21 cellular contexts compared by ENCODE assay signal in genomic region chr19:51706296-51706695, GRCh38. TPM values are rescaled to one million over a fixed set of nuclear protein-coding genes. Genes with fewer than 3 reads are reported as not detected.
DNase-seq lines count a peak whose midpoint lies in the region; ATAC-seq and TF ChIP-seq lines count a peak whose summit lies in the region.
"Had no signal": no experiment of that assay in that cellular context is flagged by ENCODE, and none has a peak within 500 bp of the region (broad histone marks: within the 10 kb centered on the region; RNA-seq: fewer than 3 reads in every experiment).

No MANE protein-coding gene starts in this region.

- no peak for DNase-seq in activated CD8-positive, alpha-beta memory T cell treated with anti-CD3 and anti-CD28 coated beads, Interleukin-2, amount 10 ng/mL, durations not matched to agents 7 days and 5 days
- DNase-seq in activated CD8-positive, alpha-beta memory T cell treated with anti-CD3 and anti-CD28 coated beads, Interleukin-2, amount 50 U/mL, for 48 hours, result no peak
- DNase-seq in activated B cell treated with CpG ODN at 0.5 μM for 24 hours (no peak), endodermal cell (no peak), trophoblast cell (peak; percentile 51 to 71), NCI-H2107 treated with DMSO at 0.1 percent for 48 hours (lab: John Stamatoyannopoulos, UW; ENCODE audit: unreplicated experiment) (no peak)
- no peak for DNase-seq in stimulated activated CD4-positive, alpha-beta T cell treated with anti-CD3 and anti-CD28 coated beads, Interleukin-12 subunit alpha, Interleukin-12 subunit beta, amount 100 ng/mL, for 4 hours
- DNase-seq: amniotic stem cell; GDM1; GOT3; MG63; NCI-H1694; NCI-H524; OCI-M1; right cardiac atrium; SJCRH30; stimulated activated CD4-positive, alpha-beta T cell treated with anti-CD3 and anti-CD28 coated beads, Interleukin-2, amount 100 ng/mL, for 24 hours; transverse colon had no signal

- H3K4me1 ChIP-seq in endodermal cell (ENCODE audit: control insufficient read depth, insufficient read depth, low read length) (no peaks in the 10 kb centered on the region), trophoblast cell (ENCODE audit: control insufficient read depth in 1 of 2, insufficient read depth in 2 of 2, low read length in 2 of 2) (peaks cover 17 to 29% of the 10 kb centered on the region in 2 experiments)

- intact Hi-C loops in activated B cell treated with CpG ODN at 0.5 μM for 24 hours (cut with micrococcal nuclease), result no loop called here

- POLR2A ChIA-PET in activated B cell treated with CpG ODN at 0.5 μM for 24 hours (lab: Charles Lee), result no interaction called here

- peaks cover 19% of the 10 kb centered on the region for H3K27me3 Mint-ChIP-seq in activated CD8-positive, alpha-beta memory T cell treated with anti-CD3 and anti-CD28 coated beads, Interleukin-2, amount 10 ng/mL, durations not matched to agents 7 days and 5 days
- H3K27me3 Mint-ChIP-seq in activated B cell treated with CpG ODN at 0.5 μM for 24 hours, result peaks cover 12% of the 10 kb centered on the region
- H3K27me3 Mint-ChIP-seq in endodermal cell (ENCODE audit: insufficient read depth), result peaks cover 17% of the 10 kb centered on the region

- H4K8ac ChIP-seq in trophoblast cell (ENCODE audit: low read depth, low read length), result no peak overlapping the region

- peaks cover 52% of the 10 kb centered on the region for H3K36me3 ChIP-seq in endodermal cell (ENCODE audit: control insufficient read depth, insufficient read depth, low read length)
- H3K36me3 ChIP-seq in trophoblast cell (ENCODE audit: control insufficient read depth in 1 of 2, insufficient read depth in 2 of 2, low read length in 2 of 2), result peaks cover 44 to 51% of the 10 kb centered on the region in 2 experiments
- H3K36me3 ChIP-seq: transverse colon had no signal

- 97% methylated on average over 4 of the region's 4 CpGs for WGBS in endodermal cell (ENCODE audit: insufficient coverage in 1 of 2, insufficient read length in 1 of 2), 2 experiments
- WGBS in trophoblast cell (ENCODE audit: extremely low coverage, insufficient coverage, insufficient read length), result no CpG with 5 or more reads among the region's 4 CpGs

- H2AFZ ChIP-seq in trophoblast cell (ENCODE audit: insufficient read depth, low read length, poor library complexity), result no peak overlapping the region

- H4K91ac ChIP-seq in trophoblast cell (ENCODE audit: low read depth, low read length), result no peak overlapping the region

- no peak overlapping the region for H2BK5ac ChIP-seq in trophoblast cell (ENCODE audit: low read depth, low read length, poor library complexity)

- TF ChIP-seq CTCF in activated B cell treated with CpG ODN at 0.5 μM for 24 hours (IDR thresholded peaks at IDR 0.05), result no peak
- no peak for TF ChIP-seq CTCF in endodermal cell (conservative IDR thresholded peaks at IDR 0.05)

- no peak overlapping the region for H3K18ac ChIP-seq in trophoblast cell (ENCODE audit: low read length)

- no peak overlapping the region for H3K4ac ChIP-seq in trophoblast cell (ENCODE audit: low read depth, low read length)

- H3K27ac Mint-ChIP-seq in activated CD8-positive, alpha-beta memory T cell treated with anti-CD3 and anti-CD28 coated beads, Interleukin-2, amount 10 ng/mL, durations not matched to agents 7 days and 5 days, result peak overlapping the region; percentile 22
- H3K27ac Mint-ChIP-seq in activated B cell treated with CpG ODN at 0.5 μM for 24 hours, result peak overlapping the region; percentile 36
- H3K27ac Mint-ChIP-seq in endodermal cell, result no peak overlapping the region

- H3K4me2 ChIP-seq in trophoblast cell (ENCODE audit: low read length), result no peak overlapping the region

- H3K9me3 Mint-ChIP-seq in activated CD8-positive, alpha-beta memory T cell treated with anti-CD3 and anti-CD28 coated beads, Interleukin-2, amount 10 ng/mL, durations not matched to agents 7 days and 5 days (ENCODE audit: low read depth), result peaks cover 3% of the 10 kb centered on the region
- H3K9me3 Mint-ChIP-seq in activated B cell treated with CpG ODN at 0.5 μM for 24 hours (no peaks in the 10 kb centered on the region), endodermal cell (no peaks in the 10 kb centered on the region)

- H3K4me1 Mint-ChIP-seq in activated CD8-positive, alpha-beta memory T cell treated with anti-CD3 and anti-CD28 coated beads, Interleukin-2, amount 10 ng/mL, durations not matched to agents 7 days and 5 days, result peaks cover 15% of the 10 kb centered on the region
- H3K4me1 Mint-ChIP-seq in activated B cell treated with CpG ODN at 0.5 μM for 24 hours (peaks cover 45% of the 10 kb centered on the region), endodermal cell (peaks cover 15% of the 10 kb centered on the region)

- no peak overlapping the region for H2AK5ac ChIP-seq in trophoblast cell (ENCODE audit: low read length)

- peak overlapping the region; percentile 36 for H3K4me3 Mint-ChIP-seq in activated CD8-positive, alpha-beta memory T cell treated with anti-CD3 and anti-CD28 coated beads, Interleukin-2, amount 10 ng/mL, durations not matched to agents 7 days and 5 days
- H3K4me3 Mint-ChIP-seq in activated B cell treated with CpG ODN at 0.5 μM for 24 hours (peak overlapping the region; percentile 48), endodermal cell (peak overlapping the region; percentile 67)

- H3K27me3 ChIP-seq in endodermal cell (ENCODE audit: control insufficient read depth, insufficient read depth, low read length, poor library complexity, severe bottlenecking) (no peaks in the 10 kb centered on the region), trophoblast cell (ENCODE audit: insufficient read depth, low read length) (no peaks in the 10 kb centered on the region)
- H3K27me3 ChIP-seq: SJCRH30, transverse colon had no signal

- H2BK120ac ChIP-seq in trophoblast cell (ENCODE audit: insufficient read depth, low read length, poor library complexity), result no peak overlapping the region

- no peak for ATAC-seq in activated CD8-positive, alpha-beta memory T cell treated with anti-CD3 and anti-CD28 coated beads, Interleukin-2, amount 10 ng/mL, durations not matched to agents 7 days and 5 days
- ATAC-seq in activated B cell treated with CpG ODN at 0.5 μM for 24 hours (ENCODE audit: low read depth) (no peak), HG02759 (IDR thresholded peaks at IDR 0.05; ENCODE audit: unreplicated experiment) (no peak)
- ATAC-seq: right cardiac atrium had no signal

- H3K36me3 Mint-ChIP-seq in activated CD8-positive, alpha-beta memory T cell treated with anti-CD3 and anti-CD28 coated beads, Interleukin-2, amount 10 ng/mL, durations not matched to agents 7 days and 5 days, result peaks cover 15% of the 10 kb centered on the region
- H3K36me3 Mint-ChIP-seq in activated B cell treated with CpG ODN at 0.5 μM for 24 hours (ENCODE audit: low read depth) (peaks cover 20% of the 10 kb centered on the region), endodermal cell (ENCODE audit: low read depth) (peaks cover 36% of the 10 kb centered on the region)

- H4K12ac ChIP-seq in trophoblast cell (ENCODE audit: low read depth, low read length), result no peak overlapping the region

- CTCF ChIA-PET in activated CD8-positive, alpha-beta memory T cell treated with anti-CD3 and anti-CD28 coated beads, Interleukin-2, amount 10 ng/mL, durations not matched to agents 7 days and 5 days (lab: Charles Lee), result no interaction called here
- CTCF ChIA-PET in activated B cell treated with CpG ODN at 0.5 μM for 24 hours (lab: Charles Lee), result no interaction called here

- peaks cover 7% of the 10 kb centered on the region for H3K79me1 ChIP-seq in trophoblast cell (ENCODE audit: low read length)

- H3K79me2 ChIP-seq in trophoblast cell (ENCODE audit: control insufficient read depth, insufficient read depth, low read length, poor library complexity), result peaks cover 2% of the 10 kb centered on the region

- no peak overlapping the region for H3K14ac ChIP-seq in trophoblast cell (ENCODE audit: low read length)

- H3K23ac ChIP-seq in trophoblast cell (ENCODE audit: low read length), result no peak overlapping the region

- no peak overlapping the region for H3K27ac ChIP-seq in endodermal cell (ENCODE audit: low read depth, low read length)
- H3K27ac ChIP-seq in trophoblast cell (ENCODE audit: low read depth, low read length), result no peak overlapping the region
- H3K27ac ChIP-seq: SJCRH30 had no signal

- H3K9me3 ChIP-seq in endodermal cell (ENCODE audit: control insufficient read depth, low read length) (no peaks in the 10 kb centered on the region), trophoblast cell (ENCODE audit: insufficient read depth, low read depth, low read length) (no peaks in the 10 kb centered on the region)
- H3K9me3 ChIP-seq: MG63, SJCRH30, transverse colon had no signal

- H3K4me3 ChIP-seq in endodermal cell (ENCODE audit: low read length) (no peak overlapping the region), trophoblast cell (ENCODE audit: low read depth, low read length) (no peak overlapping the region)
- H3K4me3 ChIP-seq: MG63, SJCRH30, transverse colon had no signal

- H3K9ac ChIP-seq in endodermal cell (ENCODE audit: extremely low read depth, low read length, poor library complexity, severe bottlenecking) (no peak overlapping the region), trophoblast cell (ENCODE audit: low read length) (no peak overlapping the region)

- no peak overlapping the region for H2BK12ac ChIP-seq in trophoblast cell (ENCODE audit: low read length)

RNA-seq across cellular contexts. Expression of gene SPACA6, which starts 13.2 kb away (rescaled TPM):
- total RNA-seq in activated CD8-positive, alpha-beta memory T cell treated with anti-CD3 and anti-CD28 coated beads, Interleukin-2, amount 10 ng/mL, durations not matched to agents 7 days and 5 days, result 1 to 10 TPM; 2.3 to 2.6 TPM
- 3.2 and 3.3 TPM in 2 replicates for total RNA-seq in activated B cell treated with CpG ODN at 0.5 μM for 24 hours
- total RNA-seq in endodermal cell, result 10 to 100 TPM; 18.4 to 26.8 TPM
- polyA plus RNA-seq in endodermal cell (2013, experiment 1 of 2), result 33.8 TPM
- polyA plus RNA-seq in endodermal cell (2013, experiment 2 of 2), result 32.2 TPM
- polyA plus RNA-seq in trophoblast cell (2013), result 21.7 and 24.5 TPM in 2 replicates

RNA-seq across cellular contexts. Expression of gene HAS1, which starts 17.5 kb away (rescaled TPM):
- total RNA-seq in activated CD8-positive, alpha-beta memory T cell treated with anti-CD3 and anti-CD28 coated beads, Interleukin-2, amount 10 ng/mL, durations not matched to agents 7 days and 5 days, result not detected
- total RNA-seq in activated B cell treated with CpG ODN at 0.5 μM for 24 hours, result not detected in 2 replicates
- total RNA-seq in endodermal cell, result under 1 TPM in 1 of 2 donors, not detected in 1; 0.22 TPM
- polyA plus RNA-seq in endodermal cell (2013, experiment 1 of 2), result 0.78 TPM
- 1.0 TPM for polyA plus RNA-seq in endodermal cell (2013, experiment 2 of 2)
- polyA plus RNA-seq in trophoblast cell (2013), result 0.08 and 0.18 TPM in 2 replicates
- total RNA-seq: A673, HT1080, SJCRH30 had no signal

RNA-seq across cellular contexts. Expression of gene FPR1, which starts 45.4 kb away (rescaled TPM):
- not detected for total RNA-seq in activated CD8-positive, alpha-beta memory T cell treated with anti-CD3 and anti-CD28 coated beads, Interleukin-2, amount 10 ng/mL, durations not matched to agents 7 days and 5 days
- 0.49 TPM in 1 of 2 replicates, not detected in the other for total RNA-seq in activated B cell treated with CpG ODN at 0.5 μM for 24 hours
- not detected for total RNA-seq in endodermal cell
- polyA plus RNA-seq in endodermal cell (2013, experiment 1 of 2), result not detected
- not detected for polyA plus RNA-seq in endodermal cell (2013, experiment 2 of 2)
- polyA plus RNA-seq in trophoblast cell (2013), result 0.18 and 0.22 TPM in 2 replicates
- total RNA-seq: A673, SJCRH30 had no signal

RNA-seq across cellular contexts. Expression of gene FPR2, which starts 54.7 kb away (rescaled TPM):
- total RNA-seq in activated CD8-positive, alpha-beta memory T cell treated with anti-CD3 and anti-CD28 coated beads, Interleukin-2, amount 10 ng/mL, durations not matched to agents 7 days and 5 days, result not detected
- total RNA-seq in activated B cell treated with CpG ODN at 0.5 μM for 24 hours (0.12 TPM in 1 of 2 replicates, not detected in the other), endodermal cell (under 1 TPM in 1 of 2 donors, not detected in 1; 0.11 TPM)
- polyA plus RNA-seq in endodermal cell (2013, experiment 1 of 2), result not detected
- not detected for polyA plus RNA-seq in endodermal cell (2013, experiment 2 of 2)
- polyA plus RNA-seq in trophoblast cell (2013), result not detected in 2 replicates
- total RNA-seq: A673, SJCRH30, transverse colon had no signal

RNA-seq across cellular contexts. Expression of gene SIGLEC14, which starts 59.7 kb away (rescaled TPM):
- under 1 TPM in 1 of 2 experiments, not detected in 1; 0.91 TPM for total RNA-seq in activated CD8-positive, alpha-beta memory T cell treated with anti-CD3 and anti-CD28 coated beads, Interleukin-2, amount 10 ng/mL, durations not matched to agents 7 days and 5 days
- 10.5 and 12.8 TPM in 2 replicates for total RNA-seq in activated B cell treated with CpG ODN at 0.5 μM for 24 hours
- total RNA-seq in endodermal cell, result not detected
- polyA plus RNA-seq in endodermal cell (2013, experiment 1 of 2), result not detected
- polyA plus RNA-seq in endodermal cell (2013, experiment 2 of 2), result 0.12 TPM
- 1.0 TPM in 2 replicates for polyA plus RNA-seq in trophoblast cell (2013)
- total RNA-seq: A673, SJCRH30 had no signal

Comparison
In these comparisons a context has a peak if more than half of its experiments do, and no peak if none do; other contexts are left out.
1. DNase-seq: peak in trophoblast cell (2 of 2); none in activated CD8-positive, alpha-beta memory T cell treated with anti-CD3 and anti-CD28 coated beads, Interleukin-2, amount 10 ng/mL, durations not matched to agents 7 days and 5 days (single experiment), activated CD8-positive, alpha-beta memory T cell treated with anti-CD3 and anti-CD28 coated beads, Interleukin-2, amount 50 U/mL, for 48 hours (single experiment), activated B cell treated with CpG ODN at 0.5 μM for 24 hours (single experiment), endodermal cell (single experiment), NCI-H2107 treated with DMSO at 0.1 percent for 48 hours (single experiment) and stimulated activated CD4-positive, alpha-beta T cell treated with anti-CD3 and anti-CD28 coated beads, Interleukin-12 subunit alpha, Interleukin-12 subunit beta, amount 100 ng/mL, for 4 hours (single experiment).
2. Peak in every context shown above with its lines, with median percentiles within 50 percentile points of each other: H3K4me3 Mint-ChIP-seq.